In genomic region chr14:100131181-100131580, GRCh38 we compare ENCODE assay signal across 1 cellular context.
TF ChIP-seq lines count a peak whose summit lies in the region.

No MANE protein-coding gene starts in this region.

TF ChIP-seq in H1, 55 proteins besides CTCF, POLR2A, EP300 and RAD21 (continued from another document):
- TF ChIP-seq CHD7 (IDR thresholded peaks at IDR 0.05; ENCODE audit: insufficient replicate concordance, low read length) (no peak), TCF12 (IDR thresholded peaks at IDR 0.05; ENCODE audit: low read depth, low read length) (no peak), E2F6 (IDR thresholded peaks at IDR 0.05) (no peak), POLR2AphosphoS5 (IDR thresholded peaks at IDR 0.05; ENCODE audit: low read depth, low read length) (no peak), ATF3 (IDR thresholded peaks at IDR 0.05; ENCODE audit: insufficient read depth, low read depth, low read length) (no peak)
TF ChIP-seq in H1: peak in this region for 0.
